In the genomic region with DNA sequence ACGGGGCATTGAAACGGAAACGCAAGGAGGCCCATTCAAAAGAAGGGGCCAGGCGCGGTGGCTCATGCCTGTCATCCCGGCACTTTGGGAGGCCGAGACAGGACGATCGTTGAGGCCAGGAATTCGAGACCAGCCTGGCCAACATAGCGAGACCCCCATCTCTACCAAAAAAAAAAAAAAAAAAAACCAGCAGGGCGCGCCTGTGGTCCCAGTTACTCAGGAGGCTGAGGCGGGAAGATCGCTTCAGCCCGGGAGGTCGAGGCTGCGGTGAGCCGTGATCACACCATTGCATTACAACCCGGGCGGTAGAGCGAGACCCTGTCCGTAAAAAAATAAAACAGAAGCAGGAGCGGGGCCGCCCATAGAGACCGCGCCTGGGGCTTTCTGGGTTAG, we compare ENCODE assay signal across 1 cellular context.
A peak's percentile ranks its signal among the peaks of the same experiment; 100 is the strongest.
TF ChIP-seq lines count a peak whose summit lies in the region.

No MANE protein-coding gene starts in this region.

TF ChIP-seq in GM12878, 131 proteins besides CTCF, POLR2A, EP300 and RAD21 (continued from another document):
- TF ChIP-seq, protein P1, sequence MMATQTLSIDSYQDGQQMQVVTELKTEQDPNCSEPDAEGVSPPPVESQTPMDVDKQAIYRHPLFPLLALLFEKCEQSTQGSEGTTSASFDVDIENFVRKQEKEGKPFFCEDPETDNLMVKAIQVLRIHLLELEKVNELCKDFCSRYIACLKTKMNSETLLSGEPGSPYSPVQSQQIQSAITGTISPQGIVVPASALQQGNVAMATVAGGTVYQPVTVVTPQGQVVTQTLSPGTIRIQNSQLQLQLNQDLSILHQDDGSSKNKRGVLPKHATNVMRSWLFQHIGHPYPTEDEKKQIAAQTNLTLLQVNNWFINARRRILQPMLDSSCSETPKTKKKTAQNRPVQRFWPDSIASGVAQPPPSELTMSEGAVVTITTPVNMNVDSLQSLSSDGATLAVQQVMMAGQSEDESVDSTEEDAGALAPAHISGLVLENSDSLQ (IDR thresholded peaks at IDR 0.05): 0 out of 2 replicates have a peak, but pooled peaks have one; percentile 11
- no peak for TF ChIP-seq NFYA (IDR thresholded peaks at IDR 0.05; ENCODE audit: borderline replicate concordance, low read depth, low read length)
- TF ChIP-seq MTA2 (IDR thresholded peaks at IDR 0.05; ENCODE audit: low read depth): no peak
- no peak for TF ChIP-seq CBX3 (IDR thresholded peaks at IDR 0.05; ENCODE audit: borderline replicate concordance, low read depth)
- TF ChIP-seq CHD4 (IDR thresholded peaks at IDR 0.05): no peak
- 0 out of 2 replicates have a peak, but pooled peaks have one; percentile 2 for TF ChIP-seq ASH2L (IDR thresholded peaks at IDR 0.05; ENCODE audit: borderline replicate concordance, low read depth)
- TF ChIP-seq RUNX3 (IDR thresholded peaks at IDR 0.05; ENCODE audit: low read length): no peak
- TF ChIP-seq SIN3A (IDR thresholded peaks at IDR 0.05; ENCODE audit: low read depth, low read length): no peak
- TF ChIP-seq MXI1 (IDR thresholded peaks at IDR 0.05; ENCODE audit: low read depth, low read length): no peak
- TF ChIP-seq MYC (IDR thresholded peaks at IDR 0.05; ENCODE audit: insufficient read depth, insufficient read length, insufficient replicate concordance, low read length, severe bottlenecking): no peak
- TF ChIP-seq, protein P2, sequence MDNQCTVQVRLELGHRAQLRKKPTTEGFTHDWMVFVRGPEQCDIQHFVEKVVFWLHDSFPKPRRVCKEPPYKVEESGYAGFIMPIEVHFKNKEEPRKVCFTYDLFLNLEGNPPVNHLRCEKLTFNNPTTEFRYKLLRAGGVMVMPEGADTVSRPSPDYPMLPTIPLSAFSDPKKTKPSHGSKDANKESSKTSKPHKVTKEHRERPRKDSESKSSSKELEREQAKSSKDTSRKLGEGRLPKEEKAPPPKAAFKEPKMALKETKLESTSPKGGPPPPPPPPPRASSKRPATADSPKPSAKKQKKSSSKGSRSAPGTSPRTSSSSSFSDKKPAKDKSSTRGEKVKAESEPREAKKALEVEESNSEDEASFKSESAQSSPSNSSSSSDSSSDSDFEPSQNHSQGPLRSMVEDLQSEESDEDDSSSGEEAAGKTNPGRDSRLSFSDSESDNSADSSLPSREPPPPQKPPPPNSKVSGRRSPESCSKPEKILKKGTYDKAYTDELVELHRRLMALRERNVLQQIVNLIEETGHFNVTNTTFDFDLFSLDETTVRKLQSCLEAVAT (IDR thresholded peaks at IDR 0.05): peak; percentile 11; the same call in 1 of the 2 replicates
- TF ChIP-seq, protein P3, sequence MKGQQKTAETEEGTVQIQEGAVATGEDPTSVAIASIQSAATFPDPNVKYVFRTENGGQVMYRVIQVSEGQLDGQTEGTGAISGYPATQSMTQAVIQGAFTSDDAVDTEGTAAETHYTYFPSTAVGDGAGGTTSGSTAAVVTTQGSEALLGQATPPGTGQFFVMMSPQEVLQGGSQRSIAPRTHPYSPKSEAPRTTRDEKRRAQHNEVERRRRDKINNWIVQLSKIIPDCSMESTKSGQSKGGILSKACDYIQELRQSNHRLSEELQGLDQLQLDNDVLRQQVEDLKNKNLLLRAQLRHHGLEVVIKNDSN (IDR thresholded peaks at IDR 0.05; ENCODE audit: borderline replicate concordance, extremely low read length, insufficient read depth, low read depth, low read length): no peak
